1 cellular context compared by ENCODE assay signal in genomic region chr7:16345979-16346958, GRCh38.
TF ChIP-seq lines count a peak whose summit lies in the region.

No MANE protein-coding gene starts in this region.

TF ChIP-seq in K562, 482 proteins besides CTCF, POLR2A, EP300 and RAD21 (continued from another document and continues in another):
- no peak for TF ChIP-seq MXI1 (IDR thresholded peaks at IDR 0.05; ENCODE audit: low read depth, low read length)
- no peak for TF ChIP-seq MCM2 (IDR thresholded peaks at IDR 0.05; ENCODE audit: low read depth)
- TF ChIP-seq OTX1 (CRISPR knock-in tag; IDR thresholded peaks at IDR 0.05), result no peak
- TF ChIP-seq PRDM10 (IDR thresholded peaks at IDR 0.05; ENCODE audit: partially characterized antibody), result no peak
- no peak for TF ChIP-seq RBFOX2 (IDR thresholded peaks at IDR 0.05; ENCODE audit: low read depth, low read length)
- TF ChIP-seq GATA2 (CRISPR knock-in tag; IDR thresholded peaks at IDR 0.05), result no peak
- no peak for TF ChIP-seq HMGXB4 (CRISPR knock-in tag; IDR thresholded peaks at IDR 0.05)
- TF ChIP-seq KDM1A (IDR thresholded peaks at IDR 0.05), result no peak
- no peak for TF ChIP-seq ZBTB43 (CRISPR knock-in tag; IDR thresholded peaks at IDR 0.05)
- TF ChIP-seq GABPB2 (CRISPR knock-in tag; conservative IDR thresholded peaks at IDR 0.05), result no peak
- no peak for TF ChIP-seq L3MBTL2 (IDR thresholded peaks at IDR 0.05)
- TF ChIP-seq ZNF133 (CRISPR knock-in tag; IDR thresholded peaks at IDR 0.05), result no peak
- TF ChIP-seq PHF20 (IDR thresholded peaks at IDR 0.05; ENCODE audit: partially characterized antibody), result no peak
- no peak for TF ChIP-seq MLX (CRISPR knock-in tag; conservative IDR thresholded peaks at IDR 0.05)
- TF ChIP-seq MXD1 (CRISPR knock-in tag; IDR thresholded peaks at IDR 0.05; ENCODE audit: borderline replicate concordance, poor library complexity, severe bottlenecking), result no peak
- TF ChIP-seq RBM14 (IDR thresholded peaks at IDR 0.05; ENCODE audit: borderline replicate concordance, insufficient read depth, low read depth, low read length), result no peak
- no peak for TF ChIP-seq ZBTB49 (CRISPR knock-in tag; IDR thresholded peaks at IDR 0.05; ENCODE audit: borderline replicate concordance)
- TF ChIP-seq BCOR (IDR thresholded peaks at IDR 0.05), result no peak
- TF ChIP-seq ZNF282 (CRISPR knock-in tag; IDR thresholded peaks at IDR 0.05), result no peak
- no peak for TF ChIP-seq POLR2AphosphoS5 (IDR thresholded peaks at IDR 0.05; ENCODE audit: control insufficient read depth, insufficient read depth, low read depth, low read length)
- peak; percentile 6; the same call in 1 of the 2 replicates for TF ChIP-seq CBFA2T3 (IDR thresholded peaks at IDR 0.05)
- TF ChIP-seq ZNF12 (CRISPR knock-in tag; IDR thresholded peaks at IDR 0.05), result no peak
- TF ChIP-seq GATAD2B (IDR thresholded peaks at IDR 0.05; ENCODE audit: borderline replicate concordance), result no peak
- no peak for TF ChIP-seq HDAC1 (IDR thresholded peaks at IDR 0.05)
- TF ChIP-seq CBX8 (IDR thresholded peaks at IDR 0.05; ENCODE audit: borderline replicate concordance, extremely low read depth, low read depth, low read length, poor library complexity, severe bottlenecking), result no peak
- TF ChIP-seq NELFE (IDR thresholded peaks at IDR 0.05; ENCODE audit: insufficient read depth, insufficient read length), result no peak
- TF ChIP-seq EP400 (IDR thresholded peaks at IDR 0.05), result no peak
- no peak for TF ChIP-seq ZBTB12 (CRISPR knock-in tag; IDR thresholded peaks at IDR 0.05)
- no peak for TF ChIP-seq BRF2 (IDR thresholded peaks at IDR 0.05; ENCODE audit: borderline replicate concordance, insufficient read depth, insufficient read length)
- no peak for TF ChIP-seq ZNF699 (CRISPR knock-in tag; IDR thresholded peaks at IDR 0.05; ENCODE audit: insufficient replicate concordance)
- no peak for TF ChIP-seq POLR2AphosphoS2 (IDR thresholded peaks at IDR 0.05; ENCODE audit: low read length)
- no peak for TF ChIP-seq NEUROD1 (IDR thresholded peaks at IDR 0.05; ENCODE audit: borderline replicate concordance, low read depth, low read length, partially characterized antibody)
- TF ChIP-seq ZNF23 (CRISPR knock-in tag; IDR thresholded peaks at IDR 0.05), result no peak
- no peak for TF ChIP-seq ZNF445 (CRISPR knock-in tag; IDR thresholded peaks at IDR 0.05; ENCODE audit: low read depth)
- no peak for TF ChIP-seq PBX2 (CRISPR knock-in tag; IDR thresholded peaks at IDR 0.05; ENCODE audit: low read depth)
- TF ChIP-seq PBX2 (tag; conservative IDR thresholded peaks at IDR 0.05; ENCODE audit: low read depth), result no peak
- TF ChIP-seq ZNF507 (tag; conservative IDR thresholded peaks at IDR 0.05), result no peak
- TF ChIP-seq TEAD4 (IDR thresholded peaks at IDR 0.05; ENCODE audit: low read length), result peak; percentile 63; the same call in 1 of the 2 replicates
- no peak for TF ChIP-seq TEAD4 (CRISPR knock-in tag; IDR thresholded peaks at IDR 0.05; ENCODE audit: borderline replicate concordance)
- no peak for TF ChIP-seq ZNF740 (CRISPR knock-in tag; IDR thresholded peaks at IDR 0.05)
- TF ChIP-seq ZNF740 (tag; IDR thresholded peaks at IDR 0.05), result no peak
- TF ChIP-seq ESRRA (IDR thresholded peaks at IDR 0.05; ENCODE audit: borderline replicate concordance, low read depth), result peak; percentile 80; the same call in 1 of the 2 replicates
- 0 out of 2 replicates have a peak, but pooled peaks have one; percentile 25 for TF ChIP-seq ZNF384 (IDR thresholded peaks at IDR 0.05; ENCODE audit: low read depth, low read length)
- TF ChIP-seq ZNF764 (CRISPR knock-in tag; IDR thresholded peaks at IDR 0.05; ENCODE audit: low read depth), result no peak
- TF ChIP-seq NFATC3 (IDR thresholded peaks at IDR 0.05), result no peak
- TF ChIP-seq ZNF395 (CRISPR knock-in tag; IDR thresholded peaks at IDR 0.05), result no peak; the same call in 1 of the 2 replicates
- no peak for TF ChIP-seq PML (IDR thresholded peaks at IDR 0.05; ENCODE audit: low read length)
